Comparison of ENCODE assay signal across 1 cellular context in genomic region chr11:727859-728748, GRCh38.
TF ChIP-seq lines count a peak whose summit lies in the region.

No MANE protein-coding gene starts in this region.

TF ChIP-seq in K562, 482 proteins besides CTCF, POLR2A, EP300 and RAD21 (continues in another document):
- TF ChIP-seq ZNF324 (CRISPR knock-in tag; IDR thresholded peaks at IDR 0.05) (no peak), BRCA1 (IDR thresholded peaks at IDR 0.05) (no peak), BRCA1 (CRISPR knock-in tag; IDR thresholded peaks at IDR 0.05) (no peak), ARID1B (IDR thresholded peaks at IDR 0.05) (peak; percentile 73), RBM34 (IDR thresholded peaks at IDR 0.05; ENCODE audit: borderline replicate concordance, insufficient read depth, low read length) (no peak), CBX8 (IDR thresholded peaks at IDR 0.05; ENCODE audit: borderline replicate concordance, extremely low read depth, low read depth, low read length, poor library complexity, severe bottlenecking) (no peak), ZZZ3 (IDR thresholded peaks at IDR 0.05) (no peak), SAFB (IDR thresholded peaks at IDR 0.05; ENCODE audit: borderline replicate concordance, low read depth, low read length) (no peak), PPARD (CRISPR knock-in tag; IDR thresholded peaks at IDR 0.05) (no peak), ETV6 (IDR thresholded peaks at IDR 0.05; ENCODE audit: borderline replicate concordance in 1 of 2, low read depth in 2 of 2, low read length in 1 of 2) (peak in 1 of 2 experiments; percentile 28; a peak in 1 of 4 replicates), ETV6 (CRISPR knock-in tag; IDR thresholded peaks at IDR 0.05; ENCODE audit: borderline replicate concordance) (no peak), STAT6 (CRISPR knock-in tag; IDR thresholded peaks at IDR 0.05) (no peak), HNRNPLL (IDR thresholded peaks at IDR 0.05; ENCODE audit: low read depth, low read length, poor library complexity, severe bottlenecking) (no peak), MYNN (IDR thresholded peaks at IDR 0.05) (peak; percentile 92; the same call in 1 of the 2 replicates), MYNN (CRISPR knock-in tag; IDR thresholded peaks at IDR 0.05) (no peak), SIN3A (IDR thresholded peaks at IDR 0.05; ENCODE audit: borderline replicate concordance in 2 of 2, control insufficient read depth in 1 of 2, low read depth in 2 of 2, low read length in 2 of 2) (peak; percentile 32 to 83; a peak in 2 of 4 replicates), TCF7L2 (IDR thresholded peaks at IDR 0.05; ENCODE audit: low read depth, low read length) (no peak), PTRF (tag; IDR thresholded peaks at IDR 0.05) (no peak), ATF6 (CRISPR knock-in tag; IDR thresholded peaks at IDR 0.05) (no peak), ILK (tag; IDR thresholded peaks at IDR 0.05; ENCODE audit: borderline replicate concordance, low read depth) (no peak), ZNF740 (CRISPR knock-in tag; IDR thresholded peaks at IDR 0.05) (peak; percentile 95), ZNF740 (tag; IDR thresholded peaks at IDR 0.05) (peak in 1 of 2 experiments; percentile 52; a peak in 1 of 4 replicates), TRIM24 (IDR thresholded peaks at IDR 0.05) (no peak), ZNF224 (CRISPR knock-in tag; IDR thresholded peaks at IDR 0.05) (no peak), TEAD1 (CRISPR knock-in tag; IDR thresholded peaks at IDR 0.05) (peak; percentile 69 to 73; a peak in 3 of 4 replicates), FOXP1 (CRISPR knock-in tag; IDR thresholded peaks at IDR 0.05) (peak; percentile 61; the same call in 1 of the 2 replicates), ZEB2 (IDR thresholded peaks at IDR 0.05) (peak; percentile 94), MCM3 (IDR thresholded peaks at IDR 0.05) (no peak), ZNF398 (CRISPR knock-in tag; IDR thresholded peaks at IDR 0.05) (no peak), THAP7 (CRISPR knock-in tag; IDR thresholded peaks at IDR 0.05) (no peak), ZKSCAN1 (IDR thresholded peaks at IDR 0.05; ENCODE audit: low read depth, low read length) (0 out of 2 replicates have a peak, but pooled peaks have one; percentile 35), NR3C1 (CRISPR knock-in tag; IDR thresholded peaks at IDR 0.05) (no peak), FOSL1 (tag; conservative IDR thresholded peaks at IDR 0.05) (peak; percentile 84), NFIC (IDR thresholded peaks at IDR 0.05) (peak; percentile 63), USF2 (CRISPR knock-in tag; IDR thresholded peaks at IDR 0.05) (peak; percentile 69), MTA3 (IDR thresholded peaks at IDR 0.05; ENCODE audit: borderline replicate concordance) (peak; percentile 85; the same call in 1 of the 2 replicates), STAG1 (CRISPR knock-in tag; IDR thresholded peaks at IDR 0.05; ENCODE audit: borderline replicate concordance) (no peak; the same call in 1 of the 2 replicates), GTF2E2 (tag; IDR thresholded peaks at IDR 0.05) (no peak), PRPF4 (IDR thresholded peaks at IDR 0.05; ENCODE audit: insufficient read depth, low read depth, low read length, poor library complexity, severe bottlenecking) (no peak), CBX3 (IDR thresholded peaks at IDR 0.05; ENCODE audit: borderline replicate concordance in 1 of 2, low read length in 2 of 2) (0 out of 3 replicates have a peak, but pooled peaks of 1 of the 2 experiments have one; percentile 55), ID3 (CRISPR knock-in tag; IDR thresholded peaks at IDR 0.05) (no peak), ID3 (tag; IDR thresholded peaks at IDR 0.05) (no peak), MXI1 (IDR thresholded peaks at IDR 0.05; ENCODE audit: low read depth, low read length) (no peak), TSC22D4 (tag; IDR thresholded peaks at IDR 0.05) (no peak), ZNF318 (IDR thresholded peaks at IDR 0.05; ENCODE audit: borderline replicate concordance in 1 of 2, low read depth in 1 of 2) (no peak), GABPB1 (CRISPR knock-in tag; IDR thresholded peaks at IDR 0.05) (peak; percentile 40; the same call in 1 of the 2 replicates), ETS1 (conservative IDR thresholded peaks at IDR 0.05; ENCODE audit: control insufficient read depth, low read depth, low read length) (peak; percentile 66; the same call in 1 of the 2 replicates), ZNF239 (CRISPR knock-in tag; IDR thresholded peaks at IDR 0.05) (no peak)
